ENCODE assay signal across 1 cellular context in genomic region chr3:25817107-25817506, GRCh38.
A peak's percentile ranks its signal among the peaks of the same experiment; 100 is the strongest.
TF ChIP-seq lines count a peak whose summit lies in the region.

No MANE protein-coding gene starts in this region.

TF ChIP-seq in GM12878, 131 proteins besides CTCF, POLR2A, EP300 and RAD21 (continued from another document):
- TF ChIP-seq SKIL (IDR thresholded peaks at IDR 0.05; ENCODE audit: low read depth, poor library complexity, severe bottlenecking), result no peak
- no peak for TF ChIP-seq ETV6 (conservative IDR thresholded peaks at IDR 0.05 in 1 of 2, IDR thresholded peaks at IDR 0.05 in 1 of 2; ENCODE audit: borderline replicate concordance in 1 of 2, low read depth in 1 of 2)
- no peak for TF ChIP-seq ZBED1 (IDR thresholded peaks at IDR 0.05; ENCODE audit: borderline replicate concordance)
- TF ChIP-seq HSF1 (IDR thresholded peaks at IDR 0.05; ENCODE audit: low read depth, low read length), result no peak
- TF ChIP-seq RUNX3 (IDR thresholded peaks at IDR 0.05; ENCODE audit: low read length), result peak; percentile 73
- TF ChIP-seq EZH2 (IDR thresholded peaks at IDR 0.05; ENCODE audit: borderline replicate concordance, control insufficient read depth, low read depth, low read length), result no peak
- no peak for TF ChIP-seq RAD51 (IDR thresholded peaks at IDR 0.05)
